1 cellular context compared by ENCODE assay signal in the genomic region with DNA sequence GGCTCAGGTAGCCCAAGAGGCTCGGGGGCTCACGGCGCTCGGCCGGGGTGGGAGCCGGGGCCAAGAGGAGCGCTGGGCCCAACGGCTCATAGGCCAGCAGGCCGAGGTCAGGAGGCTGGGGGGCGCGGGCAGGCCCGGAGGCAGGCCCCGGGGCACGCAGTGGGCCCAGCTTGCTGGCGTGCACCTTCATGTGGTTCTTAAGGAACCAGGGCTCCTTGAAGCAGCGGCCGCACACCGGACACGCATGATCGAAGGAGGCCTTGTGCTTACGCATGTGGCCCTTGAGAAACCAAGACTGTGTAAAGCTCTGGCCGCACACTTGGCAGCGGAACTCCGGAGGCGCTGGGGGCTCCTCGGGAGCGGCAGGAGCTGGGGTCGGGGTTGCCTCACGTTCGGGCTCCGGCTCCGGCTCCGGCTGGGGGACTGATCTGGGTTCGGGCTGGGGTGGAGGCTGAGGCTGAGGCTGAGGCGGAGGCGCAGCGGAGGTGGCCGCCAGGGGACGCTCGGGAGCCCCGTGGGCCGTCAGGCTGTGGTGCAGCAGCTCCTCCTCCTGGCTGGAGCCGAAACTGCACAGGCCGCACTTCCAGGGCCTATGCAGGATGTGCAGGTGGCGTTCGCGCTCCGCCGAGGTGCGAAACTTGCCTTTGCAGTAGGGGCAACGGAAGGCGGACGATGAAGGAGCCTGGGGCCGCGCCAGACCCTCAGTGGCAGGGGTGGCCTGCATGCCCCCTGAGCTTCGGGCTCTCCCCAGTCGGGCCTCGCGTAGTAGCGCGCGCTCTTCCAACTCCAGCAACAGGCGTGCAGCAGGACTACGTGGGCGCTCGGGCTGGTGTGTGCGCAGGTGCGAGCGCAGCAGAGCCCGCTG.
TF ChIP-seq lines count a peak whose summit lies in the region.

No MANE protein-coding gene starts in this region.

TF ChIP-seq in K562, 482 proteins besides CTCF, POLR2A, EP300 and RAD21 (continued from another document and continues in another):
- TF ChIP-seq, protein P1, sequence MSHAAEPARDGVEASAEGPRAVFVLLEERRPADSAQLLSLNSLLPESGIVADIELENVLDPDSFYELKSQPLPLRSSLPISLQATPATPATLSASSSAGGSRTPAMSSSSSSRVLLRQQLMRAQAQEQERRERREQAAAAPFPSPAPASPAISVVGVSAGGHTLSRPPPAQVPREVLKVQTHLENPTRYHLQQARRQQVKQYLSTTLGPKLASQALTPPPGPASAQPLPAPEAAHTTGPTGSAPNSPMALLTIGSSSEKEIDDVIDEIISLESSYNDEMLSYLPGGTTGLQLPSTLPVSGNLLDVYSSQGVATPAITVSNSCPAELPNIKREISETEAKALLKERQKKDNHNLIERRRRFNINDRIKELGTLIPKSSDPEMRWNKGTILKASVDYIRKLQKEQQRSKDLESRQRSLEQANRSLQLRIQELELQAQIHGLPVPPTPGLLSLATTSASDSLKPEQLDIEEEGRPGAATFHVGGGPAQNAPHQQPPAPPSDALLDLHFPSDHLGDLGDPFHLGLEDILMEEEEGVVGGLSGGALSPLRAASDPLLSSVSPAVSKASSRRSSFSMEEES (CRISPR knock-in tag; IDR thresholded peaks at IDR 0.05): no peak
- peak; percentile 51; the same call in 1 of the 2 replicates for TF ChIP-seq ARID2 (IDR thresholded peaks at IDR 0.05)
- no peak for TF ChIP-seq DNMT1 (IDR thresholded peaks at IDR 0.05)
- 0 out of 2 replicates have a peak, but pooled peaks have one; percentile 38 for TF ChIP-seq TCF7 (IDR thresholded peaks at IDR 0.05; ENCODE audit: borderline replicate concordance)
- TF ChIP-seq, protein P2, sequence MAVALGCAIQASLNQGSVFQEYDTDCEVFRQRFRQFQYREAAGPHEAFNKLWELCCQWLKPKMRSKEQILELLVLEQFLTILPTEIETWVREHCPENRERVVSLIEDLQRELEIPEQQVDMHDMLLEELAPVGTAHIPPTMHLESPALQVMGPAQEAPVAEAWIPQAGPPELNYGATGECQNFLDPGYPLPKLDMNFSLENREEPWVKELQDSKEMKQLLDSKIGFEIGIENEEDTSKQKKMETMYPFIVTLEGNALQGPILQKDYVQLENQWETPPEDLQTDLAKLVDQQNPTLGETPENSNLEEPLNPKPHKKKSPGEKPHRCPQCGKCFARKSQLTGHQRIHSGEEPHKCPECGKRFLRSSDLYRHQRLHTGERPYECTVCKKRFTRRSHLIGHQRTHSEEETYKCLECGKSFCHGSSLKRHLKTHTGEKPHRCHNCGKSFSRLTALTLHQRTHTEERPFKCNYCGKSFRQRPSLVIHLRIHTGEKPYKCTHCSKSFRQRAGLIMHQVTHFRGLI (CRISPR knock-in tag; IDR thresholded peaks at IDR 0.05): no peak
- no peak for TF ChIP-seq ZNF76 (CRISPR knock-in tag; IDR thresholded peaks at IDR 0.05; ENCODE audit: borderline replicate concordance)
- peak; percentile 60 for TF ChIP-seq FIP1L1 (IDR thresholded peaks at IDR 0.05; ENCODE audit: low read depth, low read length, poor library complexity, severe bottlenecking)
- TF ChIP-seq, protein P3, sequence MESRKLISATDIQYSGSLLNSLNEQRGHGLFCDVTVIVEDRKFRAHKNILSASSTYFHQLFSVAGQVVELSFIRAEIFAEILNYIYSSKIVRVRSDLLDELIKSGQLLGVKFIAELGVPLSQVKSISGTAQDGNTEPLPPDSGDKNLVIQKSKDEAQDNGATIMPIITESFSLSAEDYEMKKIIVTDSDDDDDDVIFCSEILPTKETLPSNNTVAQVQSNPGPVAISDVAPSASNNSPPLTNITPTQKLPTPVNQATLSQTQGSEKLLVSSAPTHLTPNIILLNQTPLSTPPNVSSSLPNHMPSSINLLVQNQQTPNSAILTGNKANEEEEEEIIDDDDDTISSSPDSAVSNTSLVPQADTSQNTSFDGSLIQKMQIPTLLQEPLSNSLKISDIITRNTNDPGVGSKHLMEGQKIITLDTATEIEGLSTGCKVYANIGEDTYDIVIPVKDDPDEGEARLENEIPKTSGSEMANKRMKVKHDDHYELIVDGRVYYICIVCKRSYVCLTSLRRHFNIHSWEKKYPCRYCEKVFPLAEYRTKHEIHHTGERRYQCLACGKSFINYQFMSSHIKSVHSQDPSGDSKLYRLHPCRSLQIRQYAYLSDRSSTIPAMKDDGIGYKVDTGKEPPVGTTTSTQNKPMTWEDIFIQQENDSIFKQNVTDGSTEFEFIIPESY (CRISPR knock-in tag; IDR thresholded peaks at IDR 0.05): peak; percentile 98
- TF ChIP-seq, protein P4, sequence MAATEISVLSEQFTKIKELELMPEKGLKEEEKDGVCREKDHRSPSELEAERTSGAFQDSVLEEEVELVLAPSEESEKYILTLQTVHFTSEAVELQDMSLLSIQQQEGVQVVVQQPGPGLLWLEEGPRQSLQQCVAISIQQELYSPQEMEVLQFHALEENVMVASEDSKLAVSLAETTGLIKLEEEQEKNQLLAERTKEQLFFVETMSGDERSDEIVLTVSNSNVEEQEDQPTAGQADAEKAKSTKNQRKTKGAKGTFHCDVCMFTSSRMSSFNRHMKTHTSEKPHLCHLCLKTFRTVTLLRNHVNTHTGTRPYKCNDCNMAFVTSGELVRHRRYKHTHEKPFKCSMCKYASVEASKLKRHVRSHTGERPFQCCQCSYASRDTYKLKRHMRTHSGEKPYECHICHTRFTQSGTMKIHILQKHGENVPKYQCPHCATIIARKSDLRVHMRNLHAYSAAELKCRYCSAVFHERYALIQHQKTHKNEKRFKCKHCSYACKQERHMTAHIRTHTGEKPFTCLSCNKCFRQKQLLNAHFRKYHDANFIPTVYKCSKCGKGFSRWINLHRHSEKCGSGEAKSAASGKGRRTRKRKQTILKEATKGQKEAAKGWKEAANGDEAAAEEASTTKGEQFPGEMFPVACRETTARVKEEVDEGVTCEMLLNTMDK (IDR thresholded peaks at IDR 0.05; ENCODE audit: borderline replicate concordance, insufficient read depth, low read depth, low read length, poor library complexity, severe bottlenecking): peak; percentile 20
- TF ChIP-seq PYGO2 (tag; IDR thresholded peaks at IDR 0.05): no peak
- TF ChIP-seq, protein P5, sequence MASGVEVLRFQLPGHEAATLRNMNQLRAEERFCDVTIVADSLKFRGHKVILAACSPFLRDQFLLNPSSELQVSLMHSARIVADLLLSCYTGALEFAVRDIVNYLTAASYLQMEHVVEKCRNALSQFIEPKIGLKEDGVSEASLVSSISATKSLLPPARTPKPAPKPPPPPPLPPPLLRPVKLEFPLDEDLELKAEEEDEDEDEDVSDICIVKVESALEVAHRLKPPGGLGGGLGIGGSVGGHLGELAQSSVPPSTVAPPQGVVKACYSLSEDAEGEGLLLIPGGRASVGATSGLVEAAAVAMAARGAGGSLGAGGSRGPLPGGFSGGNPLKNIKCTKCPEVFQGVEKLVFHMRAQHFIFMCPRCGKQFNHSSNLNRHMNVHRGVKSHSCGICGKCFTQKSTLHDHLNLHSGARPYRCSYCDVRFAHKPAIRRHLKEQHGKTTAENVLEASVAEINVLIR (CRISPR knock-in tag; IDR thresholded peaks at IDR 0.05): no peak
- TF ChIP-seq YY1 (IDR thresholded peaks at IDR 0.05; ENCODE audit: borderline replicate concordance in 1 of 3, control insufficient read depth in 1 of 3, extremely low read depth in 1 of 3, insufficient read depth in 3 of 3, insufficient read length in 1 of 3, insufficient replicate concordance in 2 of 3, low read depth in 1 of 3, low read length in 2 of 3): peak in 2 of 3 experiments; percentile 42 to 64
- TF ChIP-seq, protein P6, sequence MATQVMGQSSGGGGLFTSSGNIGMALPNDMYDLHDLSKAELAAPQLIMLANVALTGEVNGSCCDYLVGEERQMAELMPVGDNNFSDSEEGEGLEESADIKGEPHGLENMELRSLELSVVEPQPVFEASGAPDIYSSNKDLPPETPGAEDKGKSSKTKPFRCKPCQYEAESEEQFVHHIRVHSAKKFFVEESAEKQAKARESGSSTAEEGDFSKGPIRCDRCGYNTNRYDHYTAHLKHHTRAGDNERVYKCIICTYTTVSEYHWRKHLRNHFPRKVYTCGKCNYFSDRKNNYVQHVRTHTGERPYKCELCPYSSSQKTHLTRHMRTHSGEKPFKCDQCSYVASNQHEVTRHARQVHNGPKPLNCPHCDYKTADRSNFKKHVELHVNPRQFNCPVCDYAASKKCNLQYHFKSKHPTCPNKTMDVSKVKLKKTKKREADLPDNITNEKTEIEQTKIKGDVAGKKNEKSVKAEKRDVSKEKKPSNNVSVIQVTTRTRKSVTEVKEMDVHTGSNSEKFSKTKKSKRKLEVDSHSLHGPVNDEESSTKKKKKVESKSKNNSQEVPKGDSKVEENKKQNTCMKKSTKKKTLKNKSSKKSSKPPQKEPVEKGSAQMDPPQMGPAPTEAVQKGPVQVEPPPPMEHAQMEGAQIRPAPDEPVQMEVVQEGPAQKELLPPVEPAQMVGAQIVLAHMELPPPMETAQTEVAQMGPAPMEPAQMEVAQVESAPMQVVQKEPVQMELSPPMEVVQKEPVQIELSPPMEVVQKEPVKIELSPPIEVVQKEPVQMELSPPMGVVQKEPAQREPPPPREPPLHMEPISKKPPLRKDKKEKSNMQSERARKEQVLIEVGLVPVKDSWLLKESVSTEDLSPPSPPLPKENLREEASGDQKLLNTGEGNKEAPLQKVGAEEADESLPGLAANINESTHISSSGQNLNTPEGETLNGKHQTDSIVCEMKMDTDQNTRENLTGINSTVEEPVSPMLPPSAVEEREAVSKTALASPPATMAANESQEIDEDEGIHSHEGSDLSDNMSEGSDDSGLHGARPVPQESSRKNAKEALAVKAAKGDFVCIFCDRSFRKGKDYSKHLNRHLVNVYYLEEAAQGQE (CRISPR knock-in tag; IDR thresholded peaks at IDR 0.05; ENCODE audit: low read depth): 0 out of 2 replicates have a peak, but pooled peaks have one; percentile 15
- TF ChIP-seq, protein P7, sequence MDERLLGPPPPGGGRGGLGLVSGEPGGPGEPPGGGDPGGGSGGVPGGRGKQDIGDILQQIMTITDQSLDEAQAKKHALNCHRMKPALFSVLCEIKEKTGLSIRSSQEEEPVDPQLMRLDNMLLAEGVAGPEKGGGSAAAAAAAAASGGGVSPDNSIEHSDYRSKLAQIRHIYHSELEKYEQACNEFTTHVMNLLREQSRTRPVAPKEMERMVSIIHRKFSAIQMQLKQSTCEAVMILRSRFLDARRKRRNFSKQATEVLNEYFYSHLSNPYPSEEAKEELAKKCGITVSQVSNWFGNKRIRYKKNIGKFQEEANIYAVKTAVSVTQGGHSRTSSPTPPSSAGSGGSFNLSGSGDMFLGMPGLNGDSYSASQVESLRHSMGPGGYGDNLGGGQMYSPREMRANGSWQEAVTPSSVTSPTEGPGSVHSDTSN (CRISPR knock-in tag; IDR thresholded peaks at IDR 0.05; ENCODE audit: low read depth): no peak
- TF ChIP-seq, protein P7 (tag; conservative IDR thresholded peaks at IDR 0.05; ENCODE audit: low read depth): no peak
- no peak for TF ChIP-seq BRD9 (IDR thresholded peaks at IDR 0.05; ENCODE audit: low read depth, partially characterized antibody)
- TF ChIP-seq, protein P8, sequence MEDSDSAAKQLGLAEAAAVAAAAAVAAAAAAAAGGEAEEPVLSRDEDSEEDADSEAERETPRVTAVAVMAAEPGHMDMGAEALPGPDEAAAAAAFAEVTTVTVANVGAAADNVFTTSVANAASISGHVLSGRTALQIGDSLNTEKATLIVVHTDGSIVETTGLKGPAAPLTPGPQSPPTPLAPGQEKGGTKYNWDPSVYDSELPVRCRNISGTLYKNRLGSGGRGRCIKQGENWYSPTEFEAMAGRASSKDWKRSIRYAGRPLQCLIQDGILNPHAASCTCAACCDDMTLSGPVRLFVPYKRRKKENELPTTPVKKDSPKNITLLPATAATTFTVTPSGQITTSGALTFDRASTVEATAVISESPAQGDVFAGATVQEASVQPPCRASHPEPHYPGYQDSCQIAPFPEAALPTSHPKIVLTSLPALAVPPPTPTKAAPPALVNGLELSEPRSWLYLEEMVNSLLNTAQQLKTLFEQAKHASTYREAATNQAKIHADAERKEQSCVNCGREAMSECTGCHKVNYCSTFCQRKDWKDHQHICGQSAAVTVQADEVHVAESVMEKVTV (CRISPR knock-in tag; IDR thresholded peaks at IDR 0.05): peak; percentile 81
- no peak for TF ChIP-seq RFX1 (IDR thresholded peaks at IDR 0.05)
- peak; percentile 49; the same call in 1 of the 2 replicates for TF ChIP-seq L3MBTL2 (IDR thresholded peaks at IDR 0.05)
- TF ChIP-seq ELF2 (CRISPR knock-in tag; IDR thresholded peaks at IDR 0.05): 0 out of 2 replicates have a peak, but pooled peaks have one; percentile 29
- no peak for TF ChIP-seq FOXP1 (CRISPR knock-in tag; IDR thresholded peaks at IDR 0.05)
- no peak for TF ChIP-seq ZBTB17 (CRISPR knock-in tag; IDR thresholded peaks at IDR 0.05)
- TF ChIP-seq ZNF274 (IDR thresholded peaks at IDR 0.05; ENCODE audit: borderline replicate concordance, low read depth, low read length): no peak
- peak; percentile 71; the same call in 1 of the 2 replicates for TF ChIP-seq RB1 (IDR thresholded peaks at IDR 0.05; ENCODE audit: low read depth)
- no peak for TF ChIP-seq FOXJ3 (CRISPR knock-in tag; IDR thresholded peaks at IDR 0.05)
- TF ChIP-seq, protein P9, sequence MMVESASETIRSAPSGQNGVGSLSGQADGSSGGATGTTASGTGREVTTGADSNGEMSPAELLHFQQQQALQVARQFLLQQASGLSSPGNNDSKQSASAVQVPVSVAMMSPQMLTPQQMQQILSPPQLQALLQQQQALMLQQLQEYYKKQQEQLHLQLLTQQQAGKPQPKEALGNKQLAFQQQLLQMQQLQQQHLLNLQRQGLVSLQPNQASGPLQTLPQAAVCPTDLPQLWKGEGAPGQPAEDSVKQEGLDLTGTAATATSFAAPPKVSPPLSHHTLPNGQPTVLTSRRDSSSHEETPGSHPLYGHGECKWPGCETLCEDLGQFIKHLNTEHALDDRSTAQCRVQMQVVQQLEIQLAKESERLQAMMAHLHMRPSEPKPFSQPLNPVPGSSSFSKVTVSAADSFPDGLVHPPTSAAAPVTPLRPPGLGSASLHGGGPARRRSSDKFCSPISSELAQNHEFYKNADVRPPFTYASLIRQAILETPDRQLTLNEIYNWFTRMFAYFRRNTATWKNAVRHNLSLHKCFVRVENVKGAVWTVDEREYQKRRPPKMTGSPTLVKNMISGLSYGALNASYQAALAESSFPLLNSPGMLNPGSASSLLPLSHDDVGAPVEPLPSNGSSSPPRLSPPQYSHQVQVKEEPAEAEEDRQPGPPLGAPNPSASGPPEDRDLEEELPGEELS (CRISPR knock-in tag; IDR thresholded peaks at IDR 0.05; ENCODE audit: borderline replicate concordance): no peak
- TF ChIP-seq, protein P10, sequence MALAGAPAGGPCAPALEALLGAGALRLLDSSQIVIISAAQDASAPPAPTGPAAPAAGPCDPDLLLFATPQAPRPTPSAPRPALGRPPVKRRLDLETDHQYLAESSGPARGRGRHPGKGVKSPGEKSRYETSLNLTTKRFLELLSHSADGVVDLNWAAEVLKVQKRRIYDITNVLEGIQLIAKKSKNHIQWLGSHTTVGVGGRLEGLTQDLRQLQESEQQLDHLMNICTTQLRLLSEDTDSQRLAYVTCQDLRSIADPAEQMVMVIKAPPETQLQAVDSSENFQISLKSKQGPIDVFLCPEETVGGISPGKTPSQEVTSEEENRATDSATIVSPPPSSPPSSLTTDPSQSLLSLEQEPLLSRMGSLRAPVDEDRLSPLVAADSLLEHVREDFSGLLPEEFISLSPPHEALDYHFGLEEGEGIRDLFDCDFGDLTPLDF (CRISPR knock-in tag; IDR thresholded peaks at IDR 0.05): no peak
- TF ChIP-seq RBM15 (IDR thresholded peaks at IDR 0.05; ENCODE audit: insufficient read depth, low read length): no peak
- TF ChIP-seq KDM4B (IDR thresholded peaks at IDR 0.05; ENCODE audit: borderline replicate concordance in 2 of 2, low read depth in 1 of 2): no peak
